Comparison of ENCODE assay signal across 16 cellular contexts in the genomic region with DNA sequence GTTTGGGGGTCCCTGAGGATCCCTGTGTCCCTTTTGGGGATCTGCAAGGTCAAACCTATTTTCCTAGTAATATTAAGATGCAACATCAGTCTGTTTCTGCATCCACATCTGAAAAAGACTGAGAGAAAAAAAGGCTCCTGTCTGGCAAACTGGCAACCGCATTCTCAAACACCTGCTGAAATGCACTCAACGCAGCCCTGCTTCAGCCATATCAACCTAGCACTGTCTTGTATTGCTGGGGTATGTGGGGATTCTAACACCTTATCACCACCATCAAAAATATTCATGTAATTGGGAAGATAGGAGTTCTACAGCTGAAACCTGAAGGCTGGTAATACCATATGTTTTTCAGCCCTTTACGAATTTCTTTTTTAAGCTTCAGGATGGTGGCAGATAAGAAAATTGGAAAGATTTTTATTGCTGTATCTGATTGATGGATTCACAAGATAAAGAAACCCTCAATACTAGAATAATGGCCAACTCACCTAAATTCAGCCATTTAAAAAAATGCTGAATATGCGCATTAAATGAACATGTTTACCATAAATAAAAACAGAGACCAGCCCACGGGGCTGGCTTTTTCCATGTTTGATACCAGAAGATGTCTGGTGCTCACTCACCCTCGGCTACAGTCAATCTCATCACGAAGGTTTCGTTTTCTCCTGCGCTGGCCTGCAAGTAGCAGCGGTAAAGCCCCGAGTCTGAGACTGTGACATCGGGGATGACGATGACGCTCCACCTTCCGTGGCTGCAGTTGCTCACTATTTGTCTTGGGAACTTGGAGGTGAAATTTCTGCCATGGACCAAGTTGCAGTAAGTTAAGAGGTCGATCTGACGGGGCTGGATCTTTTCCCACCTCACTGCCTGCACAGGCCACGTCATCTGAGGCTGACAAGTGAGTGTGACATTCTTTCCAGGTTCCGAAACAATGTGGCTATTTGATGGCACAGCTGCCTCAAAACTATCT. TPM values are rescaled to one million over a fixed set of nuclear protein-coding genes. Genes with fewer than 3 reads are reported as not detected.
DNase-seq lines count a peak whose midpoint lies in the region; ATAC-seq and TF ChIP-seq lines count a peak whose summit lies in the region.
"Had no signal": no experiment of that assay in that cellular context is flagged by ENCODE, and none has a peak within 500 bp of the region (broad histone marks: within the 10 kb centered on the region; RNA-seq: fewer than 3 reads in every experiment).

No MANE protein-coding gene starts in this region.

- H3K27ac ChIP-seq in CD4-positive, alpha-beta T cell (ENCODE audit: low read depth, low read length), result no peak overlapping the region
- peak overlapping the region; percentile 60 for H3K27ac ChIP-seq in CD8-positive, alpha-beta memory T cell (ENCODE audit: low read depth, low read length)
- H3K27ac ChIP-seq in effector memory CD4-positive, alpha-beta T cell (ENCODE audit: insufficient read depth, low read length, poor library complexity, severe bottlenecking), result peak overlapping the region; percentile 20
- H3K27ac ChIP-seq: heart left ventricle, parathyroid adenoma, thoracic aorta had no signal

- peak overlapping the region; percentile 86 for H3K27ac Mint-ChIP-seq in CD4-positive, alpha-beta T cell
- peak overlapping the region; percentile 86 to 99 (median 96) for H3K27ac Mint-ChIP-seq in CD8-positive, alpha-beta memory T cell
- H3K27ac Mint-ChIP-seq in activated CD4-positive, alpha-beta T cell treated with anti-CD3 and anti-CD28 coated beads, Interleukin-2, amount 10 ng/mL, durations not matched to agents 7 days and 5 days, result peak overlapping the region; percentile 15

- peaks cover 9% of the 10 kb centered on the region for H3K36me3 ChIP-seq in CD8-positive, alpha-beta memory T cell (ENCODE audit: insufficient read depth, low read length)
- peaks cover 26% of the 10 kb centered on the region for H3K36me3 ChIP-seq in effector memory CD4-positive, alpha-beta T cell (ENCODE audit: control insufficient read depth, insufficient read depth, low read length)
- H3K36me3 ChIP-seq: heart left ventricle, thoracic aorta had no signal

- H3K4me3 Mint-ChIP-seq in CD4-positive, alpha-beta T cell, result no peak overlapping the region
- peak overlapping the region; percentile 72 to 91 (median 83) for H3K4me3 Mint-ChIP-seq in CD8-positive, alpha-beta memory T cell
- peak overlapping the region; percentile 6 for H3K4me3 Mint-ChIP-seq in activated CD4-positive, alpha-beta T cell treated with anti-CD3 and anti-CD28 coated beads, Interleukin-2, amount 10 ng/mL, durations not matched to agents 7 days and 5 days

- H3K4me1 ChIP-seq in CD8-positive, alpha-beta memory T cell (ENCODE audit: insufficient read depth, low read length), result peaks cover 49% of the 10 kb centered on the region
- peaks cover 17% of the 10 kb centered on the region for H3K4me1 ChIP-seq in effector memory CD4-positive, alpha-beta T cell (ENCODE audit: control insufficient read depth, insufficient read depth, low read length, poor library complexity, severe bottlenecking)
- H3K4me1 ChIP-seq: heart left ventricle, parathyroid adenoma had no signal

- H3K4me3 ChIP-seq in CD8-positive, alpha-beta memory T cell (ENCODE audit: low read length), result peak overlapping the region; percentile 38
- H3K4me3 ChIP-seq in effector memory CD4-positive, alpha-beta T cell (ENCODE audit: insufficient read depth, low read depth, low read length, poor library complexity, severe bottlenecking), result no peak overlapping the region
- H3K4me3 ChIP-seq: lung, thoracic aorta had no signal

- intact Hi-C loops in CD4-positive, alpha-beta T cell (cut with DNase I, micrococcal nuclease), result no loop called here

- no peak for ATAC-seq in CD4-positive, alpha-beta T cell (ENCODE audit: poor library complexity)
- ATAC-seq in GM21360 (IDR thresholded peaks at IDR 0.05; ENCODE audit: unreplicated experiment) (no peak), GM19328 (IDR thresholded peaks at IDR 0.05; ENCODE audit: unreplicated experiment) (no peak)
- ATAC-seq: SK-N-SH treated with all-trans-retinoic acid at 6 μM for 48 hours had no signal

- CTCF ChIA-PET in CD4-positive, alpha-beta T cell (lab: Charles Lee), result no interaction called here
- CTCF ChIA-PET in CD8-positive, alpha-beta memory T cell (lab: Charles Lee), result no interaction called here
- CTCF ChIA-PET in activated CD4-positive, alpha-beta T cell treated with anti-CD3 and anti-CD28 coated beads, Interleukin-2, amount 10 ng/mL, durations not matched to agents 7 days and 5 days (lab: Charles Lee), result no interaction called here

- peak in 3 of 10 experiments; percentile 1 to 16 (median 10) for DNase-seq in CD4-positive, alpha-beta T cell
- peak in 4 of 5 donors; percentile 44 to 79 (median 56) for DNase-seq in CD8-positive, alpha-beta memory T cell
- DNase-seq in activated CD4-positive, alpha-beta T cell treated with anti-CD3 and anti-CD28 coated beads, Interleukin-2, amount 10 ng/mL, durations not matched to agents 7 days and 5 days, result no peak
- peak; percentile 13 to 46 (median 26) for DNase-seq in effector memory CD4-positive, alpha-beta T cell
- no peak for DNase-seq in NCI-H2029 treated with DMSO at 0.1 percent for 48 hours (lab: John Stamatoyannopoulos, UW)
- DNase-seq: amniotic stem cell; effector CD8-positive, alpha-beta T cell; H7; NCI-H1417 treated with DMSO at 0.1 percent for 48 hours had no signal

- POLR2A ChIA-PET in CD4-positive, alpha-beta T cell (lab: Charles Lee), result no interaction called here
- POLR2A ChIA-PET in CD8-positive, alpha-beta memory T cell (lab: Charles Lee), result no interaction called here
- POLR2A ChIA-PET in activated CD4-positive, alpha-beta T cell treated with anti-CD3 and anti-CD28 coated beads, Interleukin-2, amount 10 ng/mL, durations not matched to agents 7 days and 5 days (lab: Charles Lee), result no interaction called here

- H3K9me3 ChIP-seq in CD4-positive, alpha-beta T cell (ENCODE audit: control insufficient read depth, low read length), result no peaks in the 10 kb centered on the region
- H3K9me3 ChIP-seq in CD8-positive, alpha-beta memory T cell (ENCODE audit: low read length), result no peaks in the 10 kb centered on the region
- no peaks in the 10 kb centered on the region for H3K9me3 ChIP-seq in effector memory CD4-positive, alpha-beta T cell (ENCODE audit: control insufficient read depth, low read length)
- H3K9me3 ChIP-seq: heart left ventricle, thoracic aorta had no signal

- peaks cover 91% of the 10 kb centered on the region for H3K4me1 Mint-ChIP-seq in CD4-positive, alpha-beta T cell (ENCODE audit: low read depth)
- H3K4me1 Mint-ChIP-seq in CD8-positive, alpha-beta memory T cell, result peaks cover 77 to 93% (median 90%) of the 10 kb centered on the region in 3 donors
- peaks cover 79% of the 10 kb centered on the region for H3K4me1 Mint-ChIP-seq in activated CD4-positive, alpha-beta T cell treated with anti-CD3 and anti-CD28 coated beads, Interleukin-2, amount 10 ng/mL, durations not matched to agents 7 days and 5 days

- peaks cover 5% of the 10 kb centered on the region for H3K9me3 Mint-ChIP-seq in CD4-positive, alpha-beta T cell
- H3K9me3 Mint-ChIP-seq in CD8-positive, alpha-beta memory T cell, result peaks cover 0 to 10% (median 5%) of the 10 kb centered on the region in 5 donors
- H3K9me3 Mint-ChIP-seq in activated CD4-positive, alpha-beta T cell treated with anti-CD3 and anti-CD28 coated beads, Interleukin-2, amount 10 ng/mL, durations not matched to agents 7 days and 5 days, result peaks cover 19% of the 10 kb centered on the region

- H3K27me3 Mint-ChIP-seq in CD4-positive, alpha-beta T cell, result no peaks in the 10 kb centered on the region
- no peaks in the 10 kb centered on the region for H3K27me3 Mint-ChIP-seq in CD8-positive, alpha-beta memory T cell
- H3K27me3 Mint-ChIP-seq in activated CD4-positive, alpha-beta T cell treated with anti-CD3 and anti-CD28 coated beads, Interleukin-2, amount 10 ng/mL, durations not matched to agents 7 days and 5 days, result no peaks in the 10 kb centered on the region

- no peaks in the 10 kb centered on the region for H3K27me3 ChIP-seq in CD4-positive, alpha-beta T cell (ENCODE audit: control insufficient read depth, insufficient read depth, low read length)
- no peaks in the 10 kb centered on the region for H3K27me3 ChIP-seq in CD8-positive, alpha-beta memory T cell (ENCODE audit: insufficient read depth, low read length, poor library complexity, severe bottlenecking)
- H3K27me3 ChIP-seq in effector memory CD4-positive, alpha-beta T cell (replicated peaks; ENCODE audit: control insufficient read depth, insufficient read depth, low read length, poor library complexity, severe bottlenecking), result no peaks in the 10 kb centered on the region
- H3K27me3 ChIP-seq: heart left ventricle had no signal

- H3K36me3 Mint-ChIP-seq in CD4-positive, alpha-beta T cell (ENCODE audit: low read depth), result peaks cover 79% of the 10 kb centered on the region
- peaks cover 21 to 40% (median 22%) of the 10 kb centered on the region in 3 donors for H3K36me3 Mint-ChIP-seq in CD8-positive, alpha-beta memory T cell
- H3K36me3 Mint-ChIP-seq in activated CD4-positive, alpha-beta T cell treated with anti-CD3 and anti-CD28 coated beads, Interleukin-2, amount 10 ng/mL, durations not matched to agents 7 days and 5 days (ENCODE audit: low read depth), result peaks cover 78% of the 10 kb centered on the region

- TF ChIP-seq CTCF in CD4-positive, alpha-beta T cell (IDR thresholded peaks at IDR 0.05), result no peak

RNA-seq across cellular contexts. Expression of a gene that starts 52.3 kb away (rescaled TPM):
- 10 to 100 TPM; 74.0 to 74.8 TPM for total RNA-seq in CD4-positive, alpha-beta T cell
- total RNA-seq in CD8-positive, alpha-beta memory T cell, result 100 to 1,000 TPM; 150 to 158 TPM
- polyA plus RNA-seq in CD8-positive, alpha-beta memory T cell, result 39.2 TPM
- 100 to 1,000 TPM; 113 to 126 TPM for total RNA-seq in activated CD4-positive, alpha-beta T cell treated with anti-CD3 and anti-CD28 coated beads, Interleukin-2, amount 10 ng/mL, durations not matched to agents 7 days and 5 days
- total RNA-seq: H7 had no signal

Comparison
In these comparisons a context has a peak if more than half of its experiments do, and no peak if none do; other contexts are left out.
1. DNase-seq: peak in CD8-positive, alpha-beta memory T cell (4 of 5) and effector memory CD4-positive, alpha-beta T cell (3 of 3); none in activated CD4-positive, alpha-beta T cell treated with anti-CD3 and anti-CD28 coated beads, Interleukin-2, amount 10 ng/mL, durations not matched to agents 7 days and 5 days (single experiment) and NCI-H2029 treated with DMSO at 0.1 percent for 48 hours (single experiment).
2. H3K27ac Mint-ChIP-seq: peak in every context shown above with its lines; median percentile 96 in CD8-positive, alpha-beta memory T cell; 86 in CD4-positive, alpha-beta T cell; 15 in activated CD4-positive, alpha-beta T cell treated with anti-CD3 and anti-CD28 coated beads, Interleukin-2, amount 10 ng/mL, durations not matched to agents 7 days and 5 days.